9 cellular contexts compared by ENCODE assay signal in genomic region chr5:81579525-81579924, GRCh38.
A peak's percentile ranks its signal among the peaks of the same experiment; 100 is the strongest.
DNase-seq lines count a peak whose midpoint lies in the region; FAIRE-seq and TF ChIP-seq lines count a peak whose summit lies in the region.
"Had no signal": no experiment of that assay in that cellular context is flagged by ENCODE, and none has a peak within 500 bp of the region (broad histone marks: within the 10 kb centered on the region; RNA-seq: fewer than 3 reads in every experiment).

No MANE protein-coding gene starts in this region.

- FAIRE-seq in endothelial cell of umbilical vein (lab: Jason Lieb, UNC): peak; percentile 75

- H3K36me3 ChIP-seq in GM23248 (ENCODE audit: low read depth): no peaks in the 10 kb centered on the region
- no peaks in the 10 kb centered on the region for H3K36me3 ChIP-seq in endothelial cell of umbilical vein (ENCODE audit: control insufficient read depth in 2 of 2, extremely low read depth in 1 of 2, insufficient read depth in 2 of 2, low read length in 2 of 2)

- H3K4me1 ChIP-seq in GM23248 (ENCODE audit: insufficient read depth): no peaks in the 10 kb centered on the region
- peaks cover 11% of the 10 kb centered on the region for H3K4me1 ChIP-seq in endothelial cell of umbilical vein (ENCODE audit: control insufficient read depth, extremely low read depth, insufficient read depth, low read length)

- no peak for TF ChIP-seq CTCF in endothelial cell of umbilical vein (IDR thresholded peaks at IDR 0.05; ENCODE audit: extremely low read depth in 1 of 2, insufficient read depth in 1 of 2, low read depth in 1 of 2, low read length in 2 of 2)

- dilution Hi-C loops in endothelial cell of umbilical vein (cut with MboI; ENCODE audit: extremely low pct_ligation_motif_present, low sequenced_read_pairs): no loop called here

- BruUV-seq in endothelial cell of umbilical vein (replicated peaks; lab: Mats Ljungman, UMichigan): no TSS peak

- POLR2A ChIA-PET in endothelial cell of umbilical vein (lab: Charles Lee): no interaction called here

- 8 to 14% methylated on average over 1 of the region's 1 CpG for WGBS in GM23248 (ENCODE audit: low coverage in 1 of 2, low lambda C conversion rate in 2 of 2, missing lambda C conversion rate in 2 of 2), 2 experiments

- intact Hi-C loops in endothelial cell of umbilical vein (cut with micrococcal nuclease): loop anchor here (1.0 kb wide), 1 partner anchor 26 kb away; no protein-coding TSS in a partner anchor

- DNase-seq in DMS153 (lab: John Stamatoyannopoulos, UW) (peak; percentile 47), GM23248 (peak; percentile 23), NCI-H2227 (lab: John Stamatoyannopoulos, UW; ENCODE audit: unreplicated experiment) (peak; percentile 51), endothelial cell of umbilical vein (ENCODE audit: low read depth, low spot score) (peak; percentile 57), HT-29 (ENCODE audit: low spot score) (no peak), GDM1 (lab: John Stamatoyannopoulos, UW) (no peak), HuH-7.5 (ENCODE audit: low spot score) (no peak), T1000 (lab: John Stamatoyannopoulos, UW) (no peak)
- DNase-seq: activated T-cell treated with anti-CD3 and anti-CD28 coated beads, Interleukin-2, amount 50 U/mL, for 24 hours had no signal

- H3K4me3 ChIP-seq in GM23248 (no peak overlapping the region), endothelial cell of umbilical vein (replicated peaks in 1 of 3; ENCODE audit: insufficient read depth in 1 of 3, low read depth in 1 of 3, low read length in 3 of 3) (no peak overlapping the region)

- H2AFZ ChIP-seq in GM23248 (peak overlapping the region; percentile 18; the same call in 1 of the 2 replicates), endothelial cell of umbilical vein (ENCODE audit: low read depth, low read length) (no peak overlapping the region)

- H3K27ac ChIP-seq in GM23248: no peak overlapping the region
- no peak overlapping the region for H3K27ac ChIP-seq in endothelial cell of umbilical vein (ENCODE audit: insufficient read depth, low read depth, low read length)

- H3K4me2 ChIP-seq in GM23248 (ENCODE audit: unreplicated experiment) (no peak overlapping the region), endothelial cell of umbilical vein (ENCODE audit: insufficient read depth, low read length) (peak overlapping the region; percentile 46)

- in situ Hi-C loops in GM23248 (cut with MboI): no loop called here

- H3K79me2 ChIP-seq in GM23248 (ENCODE audit: insufficient read depth) (no peaks in the 10 kb centered on the region), endothelial cell of umbilical vein (ENCODE audit: control insufficient read depth, insufficient read depth, low read length) (no peaks in the 10 kb centered on the region)

- H3K27me3 ChIP-seq in GM23248 (replicated peaks; ENCODE audit: insufficient read depth) (no peaks in the 10 kb centered on the region), endothelial cell of umbilical vein (ENCODE audit: control insufficient read depth in 2 of 2, insufficient read depth in 2 of 2, low read length in 2 of 2) (no peaks in the 10 kb centered on the region)

- no peak for TF ChIP-seq POLR2A in endothelial cell of umbilical vein (IDR thresholded peaks at IDR 0.05; ENCODE audit: low read depth, low read length)

- H3F3A ChIP-seq in GM23248 (ENCODE audit: insufficient read depth): no peaks in the 10 kb centered on the region

- H4K20me1 ChIP-seq in GM23248 (ENCODE audit: insufficient read depth) (no peaks in the 10 kb centered on the region), endothelial cell of umbilical vein (replicated peaks; ENCODE audit: control insufficient read depth, extremely low read depth, insufficient read depth, low read length) (no peaks in the 10 kb centered on the region)

- no peak overlapping the region for H3K9ac ChIP-seq in GM23248
- H3K9ac ChIP-seq in endothelial cell of umbilical vein (replicated peaks; ENCODE audit: extremely low read depth, insufficient read depth, low read length): no peak overlapping the region

- CTCF ChIA-PET in endothelial cell of umbilical vein (lab: Charles Lee): interaction anchor here (0.7 to 1.6 kb wide), 6 partner anchors 9 to 272 kb away, joined by 3 to 5 read pairs (median 4); no protein-coding TSS in a partner anchor

- H3K9me3 ChIP-seq in GM23248 (ENCODE audit: low read depth) (no peaks in the 10 kb centered on the region), endothelial cell of umbilical vein (replicated peaks; ENCODE audit: control insufficient read depth, insufficient read depth, low read length) (no peaks in the 10 kb centered on the region)

- no peaks in the 10 kb centered on the region for H3K9me1 ChIP-seq in endothelial cell of umbilical vein (replicated peaks; ENCODE audit: control insufficient read depth, extremely low read depth, insufficient read depth, low read length)

- no peaks in the 10 kb centered on the region for H3K9me2 ChIP-seq in GM23248 (ENCODE audit: insufficient read depth)

TF ChIP-seq in endothelial cell of umbilical vein, 7 proteins besides CTCF, POLR2A, EP300 and RAD21:
- TF ChIP-seq POLR2AphosphoS5 (IDR thresholded peaks at IDR 0.05; ENCODE audit: insufficient read depth, low read depth, low read length) (no peak), GATA2 (IDR thresholded peaks at IDR 0.05; ENCODE audit: insufficient read depth, insufficient read length, low read depth, low read length) (peak; percentile 85)

Comparison
In these comparisons a context has a peak if more than half of its experiments do, and no peak if none do; other contexts are left out.
1. DNase-seq: peak in DMS153 (single experiment), GM23248 (single experiment), NCI-H2227 (single experiment) and endothelial cell of umbilical vein (single experiment); none in HT-29 (single experiment), GDM1 (single experiment), HuH-7.5 (single experiment) and T1000 (single experiment).